ENCODE assay signal across 12 cellular contexts in genomic region chr4:83386931-83387897, GRCh38. TPM values are rescaled to one million over a fixed set of nuclear protein-coding genes. Genes with fewer than 3 reads are reported as not detected.
DNase-seq lines count a peak whose midpoint lies in the region; ATAC-seq, FAIRE-seq and TF ChIP-seq lines count a peak whose summit lies in the region.
"Had no signal": no experiment of that assay in that cellular context is flagged by ENCODE, and none has a peak within 500 bp of the region (broad histone marks: within the 10 kb centered on the region; RNA-seq: fewer than 3 reads in every experiment).

No MANE protein-coding gene starts in this region.

- no peak overlapping the region for H3K4me3 ChIP-seq in thyroid gland (replicated peaks in 1 of 3)
- H3K4me3 ChIP-seq in effector memory CD4-positive, alpha-beta T cell (ENCODE audit: insufficient read depth, low read depth, low read length, poor library complexity, severe bottlenecking), result no peak overlapping the region
- H3K4me3 ChIP-seq: psoas muscle had no signal

- no peaks in the 10 kb centered on the region for H3K27me3 ChIP-seq in thyroid gland
- no peaks in the 10 kb centered on the region for H3K27me3 ChIP-seq in effector memory CD4-positive, alpha-beta T cell (replicated peaks; ENCODE audit: control insufficient read depth, insufficient read depth, low read length, poor library complexity, severe bottlenecking)

- peak overlapping the region in 1 of 3 donors; percentile 34 for H3K27ac ChIP-seq in thyroid gland
- no peak overlapping the region for H3K27ac ChIP-seq in effector memory CD4-positive, alpha-beta T cell (ENCODE audit: insufficient read depth, low read length, poor library complexity, severe bottlenecking)
- H3K27ac ChIP-seq: psoas muscle had no signal

- no peaks in the 10 kb centered on the region for H3K27me3 Mint-ChIP-seq in activated naive CD8-positive, alpha-beta T cell
- H3K27me3 Mint-ChIP-seq in activated naive CD8-positive, alpha-beta T cell treated with anti-CD3 and anti-CD28 coated beads, Interleukin-2, amount 50 U/mL, for 24 hours, result no peaks in the 10 kb centered on the region
- H3K27me3 Mint-ChIP-seq in activated B cell treated with CpG ODN at 0.5 μM for 24 hours, result no peaks in the 10 kb centered on the region

- peak overlapping the region; percentile 22 for H3K27ac Mint-ChIP-seq in activated naive CD8-positive, alpha-beta T cell
- H3K27ac Mint-ChIP-seq in activated naive CD8-positive, alpha-beta T cell treated with anti-CD3 and anti-CD28 coated beads, Interleukin-2, amount 50 U/mL, for 24 hours, result no peak overlapping the region
- peak overlapping the region; percentile 86 for H3K27ac Mint-ChIP-seq in activated B cell treated with CpG ODN at 0.5 μM for 24 hours

- no peaks in the 10 kb centered on the region for H3K9me3 ChIP-seq in thyroid gland
- H3K9me3 ChIP-seq in effector memory CD4-positive, alpha-beta T cell (ENCODE audit: control insufficient read depth, low read length), result no peaks in the 10 kb centered on the region
- H3K9me3 ChIP-seq: psoas muscle had no signal

- CTCF ChIA-PET in activated B cell treated with CpG ODN at 0.5 μM for 24 hours (lab: Charles Lee), result no interaction called here

- POLR2A ChIA-PET in activated B cell treated with CpG ODN at 0.5 μM for 24 hours (lab: Charles Lee), result interaction anchor here (1.0 to 1.4 kb wide), 2 partner anchors 103 to 588 kb away, joined by 3 to 4 read pairs; partner anchors contain the start of gene COQ2

- H3K4me1 ChIP-seq in thyroid gland, result peaks cover 0 to 18% of the 10 kb centered on the region in 2 donors
- H3K4me1 ChIP-seq in effector memory CD4-positive, alpha-beta T cell (ENCODE audit: control insufficient read depth, insufficient read depth, low read length, poor library complexity, severe bottlenecking), result peaks cover 7% of the 10 kb centered on the region

- no peak for ATAC-seq in activated naive CD8-positive, alpha-beta T cell treated with anti-CD3 and anti-CD28 coated beads, Interleukin-2, amount 50 U/mL, for 24 hours
- ATAC-seq in activated B cell treated with CpG ODN at 0.5 μM for 24 hours (ENCODE audit: low read depth), result peak; percentile 47
- ATAC-seq: psoas muscle had no signal

- no peaks in the 10 kb centered on the region for H3K36me3 ChIP-seq in thyroid gland
- no peaks in the 10 kb centered on the region for H3K36me3 ChIP-seq in effector memory CD4-positive, alpha-beta T cell (ENCODE audit: control insufficient read depth, insufficient read depth, low read length)

- no peaks in the 10 kb centered on the region for H3K9me3 Mint-ChIP-seq in activated naive CD8-positive, alpha-beta T cell (ENCODE audit: low read depth)
- H3K9me3 Mint-ChIP-seq in activated naive CD8-positive, alpha-beta T cell treated with anti-CD3 and anti-CD28 coated beads, Interleukin-2, amount 50 U/mL, for 24 hours, result no peaks in the 10 kb centered on the region
- no peaks in the 10 kb centered on the region for H3K9me3 Mint-ChIP-seq in activated B cell treated with CpG ODN at 0.5 μM for 24 hours

- FAIRE-seq in H54 (lab: Jason Lieb, UNC), result no peak
- FAIRE-seq: endothelial cell of umbilical vein had no signal

- no peak for DNase-seq in activated naive CD8-positive, alpha-beta T cell treated with anti-CD3 and anti-CD28 coated beads, Interleukin-2, amount 50 U/mL, for 24 hours
- DNase-seq in activated B cell treated with CpG ODN at 0.5 μM for 24 hours (no peak), iPS-NIHi7 (ENCODE audit: extremely low spot score) (peak; percentile 53), thyroid gland (peak; percentile 11 to 14), T-helper 1 cell (no peak), H54 (ENCODE audit: insufficient read length, low spot score) (no peak)
- no peak for DNase-seq in effector memory CD4-positive, alpha-beta T cell
- DNase-seq: hippocampal formation, NCI-H1694, psoas muscle had no signal

- WGBS in thyroid gland, 2 donors, result 54 to 74% methylated on average over 6 of the region's 6 CpGs

- peaks cover 22% of the 10 kb centered on the region for H3K4me1 Mint-ChIP-seq in activated naive CD8-positive, alpha-beta T cell (ENCODE audit: low read depth)
- H3K4me1 Mint-ChIP-seq in activated naive CD8-positive, alpha-beta T cell treated with anti-CD3 and anti-CD28 coated beads, Interleukin-2, amount 50 U/mL, for 24 hours, result peaks cover 18% of the 10 kb centered on the region
- H3K4me1 Mint-ChIP-seq in activated B cell treated with CpG ODN at 0.5 μM for 24 hours, result peaks cover 45% of the 10 kb centered on the region

- H3K36me3 Mint-ChIP-seq in activated naive CD8-positive, alpha-beta T cell, result no peaks in the 10 kb centered on the region
- H3K36me3 Mint-ChIP-seq in activated naive CD8-positive, alpha-beta T cell treated with anti-CD3 and anti-CD28 coated beads, Interleukin-2, amount 50 U/mL, for 24 hours (ENCODE audit: low read depth), result no peaks in the 10 kb centered on the region
- no peaks in the 10 kb centered on the region for H3K36me3 Mint-ChIP-seq in activated B cell treated with CpG ODN at 0.5 μM for 24 hours (ENCODE audit: low read depth)

- H3K4me3 Mint-ChIP-seq in activated naive CD8-positive, alpha-beta T cell, result no peak overlapping the region
- H3K4me3 Mint-ChIP-seq in activated naive CD8-positive, alpha-beta T cell treated with anti-CD3 and anti-CD28 coated beads, Interleukin-2, amount 50 U/mL, for 24 hours, result no peak overlapping the region
- peak overlapping the region; percentile 63 for H3K4me3 Mint-ChIP-seq in activated B cell treated with CpG ODN at 0.5 μM for 24 hours

- no peak for TF ChIP-seq CTCF in activated B cell treated with CpG ODN at 0.5 μM for 24 hours (IDR thresholded peaks at IDR 0.05)
- no peak for TF ChIP-seq CTCF in thyroid gland (IDR thresholded peaks at IDR 0.05)

- intact Hi-C loops in activated B cell treated with CpG ODN at 0.5 μM for 24 hours (cut with micrococcal nuclease) (no loop called here), thyroid gland (cut with DNase I) (no loop called here)

- TF ChIP-seq POLR2A in thyroid gland (IDR thresholded peaks at IDR 0.05), result no peak
- no peak for TF ChIP-seq POLR2A in H54 (IDR thresholded peaks at IDR 0.05; ENCODE audit: low read depth, low read length)

RNA-seq across cellular contexts. Expression of gene HPSE, which starts 52.6 kb away (rescaled TPM):
- 1.5 TPM in 2 replicates for total RNA-seq in activated B cell treated with CpG ODN at 0.5 μM for 24 hours
- total RNA-seq in thyroid gland, result 1 to 10 TPM in 3 of 4 donors, under 1 TPM in 1; 0.63 to 3.1 (median 1.3) TPM

Comparison
In these comparisons a context has a peak if more than half of its experiments do, and no peak if none do; other contexts are left out.
1. DNase-seq: peak in iPS-NIHi7 (single experiment) and thyroid gland (2 of 2); none in activated naive CD8-positive, alpha-beta T cell treated with anti-CD3 and anti-CD28 coated beads, Interleukin-2, amount 50 U/mL, for 24 hours (single experiment), activated B cell treated with CpG ODN at 0.5 μM for 24 hours (single experiment), effector memory CD4-positive, alpha-beta T cell (0 of 3), T-helper 1 cell (0 of 5) and H54 (single experiment).